Comparison of ENCODE assay signal across 8 cellular contexts in genomic region chr5:75668988-75669760, GRCh38. TPM values are rescaled to one million over a fixed set of nuclear protein-coding genes. Genes with fewer than 3 reads are reported as not detected.
DNase-seq lines count a peak whose midpoint lies in the region; ATAC-seq, FAIRE-seq and TF ChIP-seq lines count a peak whose summit lies in the region.

No MANE protein-coding gene starts in this region.

- H3K4me3 ChIP-seq in GM06990 (replicated peaks; ENCODE audit: low read depth, low read length) (peak overlapping the region; percentile 66), HUES48 (ENCODE audit: low read depth, low read length) (no peak overlapping the region), SJCRH30 (no peak overlapping the region), adrenal gland (peak overlapping the region in 1 of 4 donors; percentile 31), suprapubic skin (peak overlapping the region; percentile 3)

- H3K4me1 ChIP-seq in HUES48 (ENCODE audit: control insufficient read depth, insufficient read depth, low read length), result peaks cover 16% of the 10 kb centered on the region
- peaks cover 7% of the 10 kb centered on the region for H3K4me1 ChIP-seq in SJCRH30
- peaks cover 6 to 27% of the 10 kb centered on the region in 2 donors for H3K4me1 ChIP-seq in adrenal gland (replicated peaks in 1 of 2)
- H3K4me1 ChIP-seq in suprapubic skin, result peaks cover 7% of the 10 kb centered on the region

- FAIRE-seq in frontal cortex (lab: Jason Lieb, UNC), result no peak

- H3K27me3 ChIP-seq in GM06990 (replicated peaks; ENCODE audit: control insufficient read depth, insufficient read depth, low read length), result no peaks in the 10 kb centered on the region
- H3K27me3 ChIP-seq in HUES48 (ENCODE audit: control insufficient read depth, insufficient read depth, low read length), result no peaks in the 10 kb centered on the region
- H3K27me3 ChIP-seq in SJCRH30, result no peaks in the 10 kb centered on the region
- no peaks in the 10 kb centered on the region for H3K27me3 ChIP-seq in adrenal gland
- no peaks in the 10 kb centered on the region for H3K27me3 ChIP-seq in suprapubic skin

- no peak for TF ChIP-seq POLR2A in adrenal gland (IDR thresholded peaks at IDR 0.05)
- no peak for TF ChIP-seq POLR2A in suprapubic skin (IDR thresholded peaks at IDR 0.05)

- WGBS in adrenal gland, 4 donors, result 21 to 27% (median 25%) methylated on average over 11 of the region's 11 CpGs
- WGBS in suprapubic skin, result 48% methylated on average over 11 of the region's 11 CpGs

- no peak for TF ChIP-seq EP300 in suprapubic skin (IDR thresholded peaks at IDR 0.05)

- no peak for TF ChIP-seq CTCF in GM06990 (IDR thresholded peaks at IDR 0.05; ENCODE audit: insufficient read depth, low read length, poor library complexity, severe bottlenecking)
- TF ChIP-seq CTCF in adrenal gland (IDR thresholded peaks at IDR 0.05), result no peak
- no peak for TF ChIP-seq CTCF in suprapubic skin (IDR thresholded peaks at IDR 0.05)

- ATAC-seq in GM21447 (IDR thresholded peaks at IDR 0.05; ENCODE audit: unreplicated experiment), result peak; percentile 95

- H3K36me3 ChIP-seq in GM06990 (ENCODE audit: control insufficient read depth, insufficient read depth, low read length), result peaks cover 3% of the 10 kb centered on the region; the same call in 1 of the 2 replicates
- H3K36me3 ChIP-seq in HUES48 (ENCODE audit: control insufficient read depth, insufficient read depth, low read length), result peaks cover under 1% of the 10 kb centered on the region; the same call in 1 of the 2 replicates
- peaks cover 3% of the 10 kb centered on the region; the same call in 1 of the 2 replicates for H3K36me3 ChIP-seq in SJCRH30
- H3K36me3 ChIP-seq in adrenal gland (replicated peaks in 1 of 2), result no peaks in the 10 kb centered on the region
- H3K36me3 ChIP-seq in suprapubic skin, result peaks cover 16% of the 10 kb centered on the region

- H3K27ac ChIP-seq in HUES48 (ENCODE audit: low read depth, low read length) (peak overlapping the region; percentile 78), SJCRH30 (no peak overlapping the region), adrenal gland (peak overlapping the region in 3 of 5 donors; percentile 29 to 65 (median 51)), suprapubic skin (peak overlapping the region; percentile 60)

- H3K9me3 ChIP-seq in HUES48 (ENCODE audit: control insufficient read depth, insufficient read depth, low read length) (no peaks in the 10 kb centered on the region), SJCRH30 (replicated peaks) (no peaks in the 10 kb centered on the region), adrenal gland (replicated peaks in 1 of 3) (no peaks in the 10 kb centered on the region), suprapubic skin (no peaks in the 10 kb centered on the region)

- DNase-seq in GM06990 (ENCODE audit: extremely low read depth, insufficient read length) (peak; percentile 64), SJCRH30 (peak; percentile 81 to 91), adrenal gland (peak; percentile 45 to 83 (median 80)), mucosa of gallbladder (ENCODE audit: low spot score) (peak; percentile 39), suprapubic skin (ENCODE audit: low spot score in 2 of 2) (no peak), frontal cortex (ENCODE audit: low spot score in 2 of 2) (no peak)

- H3K9ac ChIP-seq in HUES48 (ENCODE audit: low read depth, low read length), result no peak overlapping the region

- intact Hi-C loops in adrenal gland (cut with DNase I), result no loop called here

RNA-seq across cellular contexts. Expression of gene POC5, which starts 48.1 kb away (rescaled TPM):
- total RNA-seq in SJCRH30 (2014; rRNA removed; shearing (Covaris generic)), result 17.9 and 23.3 TPM in 2 replicates
- total RNA-seq in adrenal gland (10 to 100 TPM in 5 of 8 donors, 1 to 10 TPM in 3; 6.5 to 22.1 (median 12.4) TPM), mucosa of gallbladder (8.4 TPM), suprapubic skin (10 to 100 TPM; 10.9 to 21.6 (median 11.4) TPM), frontal cortex (13.0 TPM)
- polyA plus RNA-seq in adrenal gland, result 10 to 100 TPM; 10.2 to 16.7 (median 13.5) TPM

RNA-seq across cellular contexts. Expression of gene ANKDD1B, which starts 57.9 kb away (rescaled TPM):
- total RNA-seq in SJCRH30 (2014; rRNA removed; shearing (Covaris generic)), result 0.18 TPM in 1 of 2 replicates, not detected in the other
- total RNA-seq in adrenal gland (under 1 TPM in 6 of 8 donors, not detected in 2; 0.28 to 0.93 (median 0.59) TPM), mucosa of gallbladder (0.43 TPM), suprapubic skin (1 to 10 TPM in 3 of 4 donors, under 1 TPM in 1; 0.45 to 2.2 (median 1.8) TPM), frontal cortex (1.2 TPM)
- polyA plus RNA-seq in adrenal gland, result 1 to 10 TPM in 2 of 3 donors, under 1 TPM in 1; 0.73 to 3.8 (median 2.1) TPM

Comparison
In these comparisons a context has a peak if more than half of its experiments do, and no peak if none do; other contexts are left out.
1. DNase-seq: peak in GM06990 (single experiment), SJCRH30 (2 of 2), adrenal gland (7 of 7) and mucosa of gallbladder (single experiment); none in suprapubic skin (0 of 2) and frontal cortex (0 of 2).
2. H3K4me3 ChIP-seq: peak in GM06990 (single experiment) and suprapubic skin (single experiment); none in HUES48 (single experiment) and SJCRH30 (single experiment).